ENCODE assay signal across 15 cellular contexts in the genomic region with DNA sequence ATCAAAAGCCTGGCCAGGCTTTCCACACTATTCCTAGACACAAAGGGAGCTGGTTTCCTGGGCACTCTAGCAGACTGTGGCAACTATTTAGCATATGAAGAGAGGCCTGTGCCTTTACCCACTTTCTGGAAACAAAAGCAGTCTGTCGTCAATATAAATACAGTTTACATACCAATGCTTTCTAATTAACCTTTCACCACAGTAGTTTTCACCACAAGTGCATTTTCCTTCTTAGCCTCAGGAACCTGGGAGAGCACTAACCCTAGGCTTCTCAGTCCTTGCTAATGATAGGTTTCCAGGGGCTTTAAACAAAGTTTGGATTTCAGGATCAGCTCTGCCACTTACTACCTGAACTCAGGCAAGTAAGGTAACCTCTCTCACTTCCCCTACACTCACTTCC.
DNase-seq lines count a peak whose midpoint lies in the region; ATAC-seq lines count a peak whose summit lies in the region.
"Had no signal": no experiment of that assay in that cellular context is flagged by ENCODE, and none has a peak within 500 bp of the region (broad histone marks: within the 10 kb centered on the region; RNA-seq: fewer than 3 reads in every experiment).

No MANE protein-coding gene starts in this region.

- H3K4me3 Mint-ChIP-seq in immature natural killer cell: no peak overlapping the region

- intact Hi-C loops in left ventricle myocardium superior (cut with micrococcal nuclease): no loop called here

- H3K9ac ChIP-seq in iPS-20b (ENCODE audit: low read depth, low read length): peak overlapping the region; percentile 19; the same call in 1 of the 2 replicates

- no peak overlapping the region for H3K27ac Mint-ChIP-seq in immature natural killer cell

- no peak overlapping the region for H3K4me3 ChIP-seq in HAP-1
- peak overlapping the region; percentile 50; the same call in 1 of the 2 replicates for H3K4me3 ChIP-seq in iPS-20b (ENCODE audit: low read length)
- H3K4me3 ChIP-seq: PC-9, SK-N-MC had no signal

- peak overlapping the region; percentile 24 for H3K27ac ChIP-seq in iPS-20b (ENCODE audit: low read length)
- H3K27ac ChIP-seq: PC-9, SK-N-MC had no signal

- H3K9me3 ChIP-seq in HAP-1: no peaks in the 10 kb centered on the region
- peaks cover 2% of the 10 kb centered on the region; the same call in 1 of the 2 replicates for H3K9me3 ChIP-seq in iPS-20b (ENCODE audit: insufficient read depth, low read depth, low read length)

- H3K27me3 Mint-ChIP-seq in immature natural killer cell (ENCODE audit: low read depth in 3 of 3): peaks cover 0 to under 1% (median 0%) of the 10 kb centered on the region in 3 donors

- DNase-seq in HAP-1 (ENCODE audit: low spot score in 2 of 2): peak; percentile 55 to 94
- peak; percentile 29 for DNase-seq in astrocyte of the hippocampus (ENCODE audit: low read depth, low spot score)
- DNase-seq in immature natural killer cell: no peak
- DNase-seq in NCI-H146 (lab: John Stamatoyannopoulos, UW): no peak
- DNase-seq in left ventricle myocardium superior: no peak
- DNase-seq in NCI-H446 treated with DMSO at 0.1 percent for 48 hours (lab: John Stamatoyannopoulos, UW): no peak
- DNase-seq: C1 segment of cervical spinal cord, DMS153, EL, NCI-H1436 treated with DMSO at 0.1 percent for 48 hours, NCI-H748 treated with DMSO at 0.1 percent for 48 hours, PC-9 had no signal

- no peaks in the 10 kb centered on the region for H3K4me1 Mint-ChIP-seq in immature natural killer cell

- ATAC-seq in left ventricle myocardium superior: no peak
- ATAC-seq: HCT116 had no signal

- H3K4me1 ChIP-seq in HAP-1 (peaks cover 12% of the 10 kb centered on the region), iPS-20b (ENCODE audit: insufficient read depth, low read length) (peaks cover 42% of the 10 kb centered on the region)

- in situ Hi-C loops in HAP-1 (cut with MboI; ENCODE audit: low sequenced_read_pairs): no loop called here

- H3K36me3 Mint-ChIP-seq in immature natural killer cell: no peaks in the 10 kb centered on the region

- H3K36me3 ChIP-seq in HAP-1 (replicated peaks) (no peaks in the 10 kb centered on the region), iPS-20b (ENCODE audit: insufficient read depth, low read depth, low read length) (no peaks in the 10 kb centered on the region)

- H3K9me3 Mint-ChIP-seq in immature natural killer cell: peaks cover 0 to 20% (median 4%) of the 10 kb centered on the region in 6 donors

- peaks cover 15% of the 10 kb centered on the region for H3K27me3 ChIP-seq in HAP-1 (ENCODE audit: low read depth)
- no peaks in the 10 kb centered on the region for H3K27me3 ChIP-seq in iPS-20b (ENCODE audit: insufficient read depth, low read length)

Comparison
In these comparisons a context has a peak if more than half of its experiments do, and no peak if none do; other contexts are left out.
1. DNase-seq: peak in HAP-1 (2 of 2) and astrocyte of the hippocampus (single experiment); none in immature natural killer cell (0 of 3), NCI-H146 (single experiment), left ventricle myocardium superior (single experiment) and NCI-H446 treated with DMSO at 0.1 percent for 48 hours (single experiment).